2 cellular contexts compared by ENCODE assay signal in the genomic region with DNA sequence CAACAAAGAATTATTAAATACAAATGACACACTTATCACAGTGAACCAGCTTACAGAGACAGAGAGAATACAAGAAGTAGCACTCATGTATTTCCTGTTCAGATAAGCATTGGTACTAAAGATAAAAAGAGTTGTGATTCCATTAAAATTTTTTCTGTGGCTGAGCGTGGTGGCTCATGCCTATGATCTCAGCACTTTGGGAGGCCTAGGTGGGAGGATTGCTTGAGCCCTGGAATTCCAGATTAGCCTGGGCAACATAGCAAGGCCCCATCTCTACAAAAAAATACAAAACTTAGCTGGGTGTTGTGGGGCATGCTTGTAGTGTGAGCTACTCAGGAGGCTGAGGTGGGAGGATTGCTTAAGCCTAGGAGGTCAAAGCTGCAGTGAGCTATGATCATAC.
TF ChIP-seq lines count a peak whose summit lies in the region.

No MANE protein-coding gene starts in this region.

TF ChIP-seq in HepG2, 621 proteins besides CTCF, POLR2A, EP300 and RAD21:
- TF ChIP-seq NBN (conservative IDR thresholded peaks at IDR 0.05) (no peak), ZNF562 (CRISPR knock-in tag; IDR thresholded peaks at IDR 0.05; ENCODE audit: borderline replicate concordance) (no peak), ZSCAN12 (CRISPR knock-in tag; IDR thresholded peaks at IDR 0.05) (no peak), MYNN (CRISPR knock-in tag; IDR thresholded peaks at IDR 0.05; ENCODE audit: low read depth) (no peak)
- TF ChIP-seq, protein P1, sequence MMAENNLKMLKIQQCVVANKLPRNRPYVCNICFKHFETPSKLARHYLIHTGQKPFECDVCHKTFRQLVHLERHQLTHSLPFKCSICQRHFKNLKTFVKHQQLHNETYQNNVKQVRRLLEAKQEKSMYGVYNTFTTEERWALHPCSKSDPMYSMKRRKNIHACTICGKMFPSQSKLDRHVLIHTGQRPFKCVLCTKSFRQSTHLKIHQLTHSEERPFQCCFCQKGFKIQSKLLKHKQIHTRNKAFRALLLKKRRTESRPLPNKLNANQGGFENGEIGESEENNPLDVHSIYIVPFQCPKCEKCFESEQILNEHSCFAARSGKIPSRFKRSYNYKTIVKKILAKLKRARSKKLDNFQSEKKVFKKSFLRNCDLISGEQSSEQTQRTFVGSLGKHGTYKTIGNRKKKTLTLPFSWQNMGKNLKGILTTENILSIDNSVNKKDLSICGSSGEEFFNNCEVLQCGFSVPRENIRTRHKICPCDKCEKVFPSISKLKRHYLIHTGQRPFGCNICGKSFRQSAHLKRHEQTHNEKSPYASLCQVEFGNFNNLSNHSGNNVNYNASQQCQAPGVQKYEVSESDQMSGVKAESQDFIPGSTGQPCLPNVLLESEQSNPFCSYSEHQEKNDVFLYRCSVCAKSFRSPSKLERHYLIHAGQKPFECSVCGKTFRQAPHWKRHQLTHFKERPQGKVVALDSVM (CRISPR knock-in tag; IDR thresholded peaks at IDR 0.05) = 0 out of 2 replicates have a peak, but pooled peaks have one; percentile 49

TF ChIP-seq in K562, 482 proteins besides CTCF, POLR2A, EP300 and RAD21 (continues in another document):
- TF ChIP-seq, protein P2, sequence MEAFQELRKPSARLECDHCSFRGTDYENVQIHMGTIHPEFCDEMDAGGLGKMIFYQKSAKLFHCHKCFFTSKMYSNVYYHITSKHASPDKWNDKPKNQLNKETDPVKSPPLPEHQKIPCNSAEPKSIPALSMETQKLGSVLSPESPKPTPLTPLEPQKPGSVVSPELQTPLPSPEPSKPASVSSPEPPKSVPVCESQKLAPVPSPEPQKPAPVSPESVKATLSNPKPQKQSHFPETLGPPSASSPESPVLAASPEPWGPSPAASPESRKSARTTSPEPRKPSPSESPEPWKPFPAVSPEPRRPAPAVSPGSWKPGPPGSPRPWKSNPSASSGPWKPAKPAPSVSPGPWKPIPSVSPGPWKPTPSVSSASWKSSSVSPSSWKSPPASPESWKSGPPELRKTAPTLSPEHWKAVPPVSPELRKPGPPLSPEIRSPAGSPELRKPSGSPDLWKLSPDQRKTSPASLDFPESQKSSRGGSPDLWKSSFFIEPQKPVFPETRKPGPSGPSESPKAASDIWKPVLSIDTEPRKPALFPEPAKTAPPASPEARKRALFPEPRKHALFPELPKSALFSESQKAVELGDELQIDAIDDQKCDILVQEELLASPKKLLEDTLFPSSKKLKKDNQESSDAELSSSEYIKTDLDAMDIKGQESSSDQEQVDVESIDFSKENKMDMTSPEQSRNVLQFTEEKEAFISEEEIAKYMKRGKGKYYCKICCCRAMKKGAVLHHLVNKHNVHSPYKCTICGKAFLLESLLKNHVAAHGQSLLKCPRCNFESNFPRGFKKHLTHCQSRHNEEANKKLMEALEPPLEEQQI (IDR thresholded peaks at IDR 0.05) = peak; percentile 78; the same call in 1 of the 2 replicates
- TF ChIP-seq IFI16 (CRISPR knock-in tag; IDR thresholded peaks at IDR 0.05) (no peak), XRCC3 (IDR thresholded peaks at IDR 0.05) (no peak), TBP (optimal IDR thresholded peaks at IDR 0.05; ENCODE audit: low read depth, low read length) (no peak), NELFE (IDR thresholded peaks at IDR 0.05; ENCODE audit: insufficient read depth, insufficient read length) (no peak), NFRKB (IDR thresholded peaks at IDR 0.05; ENCODE audit: low read depth) (no peak), CHCHD3 (CRISPR knock-in tag; IDR thresholded peaks at IDR 0.05) (no peak), BCOR (IDR thresholded peaks at IDR 0.05) (0 out of 2 replicates have a peak, but pooled peaks have one; percentile 30), ZNF561 (CRISPR knock-in tag; conservative IDR thresholded peaks at IDR 0.05) (no peak), MAFK (IDR thresholded peaks at IDR 0.05; ENCODE audit: low read length) (no peak), TCF7 (IDR thresholded peaks at IDR 0.05; ENCODE audit: borderline replicate concordance) (no peak), ZNF224 (CRISPR knock-in tag; IDR thresholded peaks at IDR 0.05) (no peak), SNRNP70 (optimal IDR thresholded peaks at IDR 0.05; ENCODE audit: low read depth, low read length) (no peak), ZNF586 (CRISPR knock-in tag; conservative IDR thresholded peaks at IDR 0.05) (no peak), ZNF408 (CRISPR knock-in tag; IDR thresholded peaks at IDR 0.05; ENCODE audit: low read depth) (no peak), ZNF551 (CRISPR knock-in tag; IDR thresholded peaks at IDR 0.05) (no peak), ZNF121 (CRISPR knock-in tag; conservative IDR thresholded peaks at IDR 0.05) (peak; percentile 90), U2AF2 (optimal IDR thresholded peaks at IDR 0.05; ENCODE audit: low read depth, low read length) (no peak), MEIS2 (IDR thresholded peaks at IDR 0.05; ENCODE audit: partially characterized antibody) (no peak), GTF2A2 (tag; IDR thresholded peaks at IDR 0.05) (no peak), CBX1 (IDR thresholded peaks at IDR 0.05; ENCODE audit: low read depth) (no peak), HMG20A (CRISPR knock-in tag; conservative IDR thresholded peaks at IDR 0.05) (no peak), TAL1 (IDR thresholded peaks at IDR 0.05) (peak; percentile 75), ZNF165 (CRISPR knock-in tag; IDR thresholded peaks at IDR 0.05; ENCODE audit: borderline replicate concordance) (no peak), STAT5A (IDR thresholded peaks at IDR 0.05; ENCODE audit: borderline replicate concordance, low read length) (0 out of 2 replicates have a peak, but pooled peaks have one; percentile 16), CC2D1A (IDR thresholded peaks at IDR 0.05) (peak; percentile 78), ZFP30 (CRISPR knock-in tag; IDR thresholded peaks at IDR 0.05; ENCODE audit: borderline replicate concordance) (no peak), RNF2 (IDR thresholded peaks at IDR 0.05) (no peak), ARNT (IDR thresholded peaks at IDR 0.05) (no peak), MTA1 (IDR thresholded peaks at IDR 0.05; ENCODE audit: borderline replicate concordance) (peak; percentile 33; the same call in 1 of the 2 replicates), PRPF4 (IDR thresholded peaks at IDR 0.05; ENCODE audit: insufficient read depth, low read depth, low read length, poor library complexity, severe bottlenecking) (no peak), ZNF347 (CRISPR knock-in tag; IDR thresholded peaks at IDR 0.05; ENCODE audit: low read depth) (no peak)
- TF ChIP-seq, protein P3, sequence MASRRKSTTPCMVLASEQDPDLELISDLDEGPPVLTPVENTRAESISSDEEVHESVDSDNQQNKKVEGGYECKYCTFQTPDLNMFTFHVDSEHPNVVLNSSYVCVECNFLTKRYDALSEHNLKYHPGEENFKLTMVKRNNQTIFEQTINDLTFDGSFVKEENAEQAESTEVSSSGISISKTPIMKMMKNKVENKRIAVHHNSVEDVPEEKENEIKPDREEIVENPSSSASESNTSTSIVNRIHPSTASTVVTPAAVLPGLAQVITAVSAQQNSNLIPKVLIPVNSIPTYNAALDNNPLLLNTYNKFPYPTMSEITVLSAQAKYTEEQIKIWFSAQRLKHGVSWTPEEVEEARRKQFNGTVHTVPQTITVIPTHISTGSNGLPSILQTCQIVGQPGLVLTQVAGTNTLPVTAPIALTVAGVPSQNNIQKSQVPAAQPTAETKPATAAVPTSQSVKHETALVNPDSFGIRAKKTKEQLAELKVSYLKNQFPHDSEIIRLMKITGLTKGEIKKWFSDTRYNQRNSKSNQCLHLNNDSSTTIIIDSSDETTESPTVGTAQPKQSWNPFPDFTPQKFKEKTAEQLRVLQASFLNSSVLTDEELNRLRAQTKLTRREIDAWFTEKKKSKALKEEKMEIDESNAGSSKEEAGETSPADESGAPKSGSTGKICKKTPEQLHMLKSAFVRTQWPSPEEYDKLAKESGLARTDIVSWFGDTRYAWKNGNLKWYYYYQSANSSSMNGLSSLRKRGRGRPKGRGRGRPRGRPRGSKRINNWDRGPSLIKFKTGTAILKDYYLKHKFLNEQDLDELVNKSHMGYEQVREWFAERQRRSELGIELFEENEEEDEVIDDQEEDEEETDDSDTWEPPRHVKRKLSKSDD (conservative IDR thresholded peaks at IDR 0.05; ENCODE audit: low read length) = no peak
- TF ChIP-seq, protein P4, sequence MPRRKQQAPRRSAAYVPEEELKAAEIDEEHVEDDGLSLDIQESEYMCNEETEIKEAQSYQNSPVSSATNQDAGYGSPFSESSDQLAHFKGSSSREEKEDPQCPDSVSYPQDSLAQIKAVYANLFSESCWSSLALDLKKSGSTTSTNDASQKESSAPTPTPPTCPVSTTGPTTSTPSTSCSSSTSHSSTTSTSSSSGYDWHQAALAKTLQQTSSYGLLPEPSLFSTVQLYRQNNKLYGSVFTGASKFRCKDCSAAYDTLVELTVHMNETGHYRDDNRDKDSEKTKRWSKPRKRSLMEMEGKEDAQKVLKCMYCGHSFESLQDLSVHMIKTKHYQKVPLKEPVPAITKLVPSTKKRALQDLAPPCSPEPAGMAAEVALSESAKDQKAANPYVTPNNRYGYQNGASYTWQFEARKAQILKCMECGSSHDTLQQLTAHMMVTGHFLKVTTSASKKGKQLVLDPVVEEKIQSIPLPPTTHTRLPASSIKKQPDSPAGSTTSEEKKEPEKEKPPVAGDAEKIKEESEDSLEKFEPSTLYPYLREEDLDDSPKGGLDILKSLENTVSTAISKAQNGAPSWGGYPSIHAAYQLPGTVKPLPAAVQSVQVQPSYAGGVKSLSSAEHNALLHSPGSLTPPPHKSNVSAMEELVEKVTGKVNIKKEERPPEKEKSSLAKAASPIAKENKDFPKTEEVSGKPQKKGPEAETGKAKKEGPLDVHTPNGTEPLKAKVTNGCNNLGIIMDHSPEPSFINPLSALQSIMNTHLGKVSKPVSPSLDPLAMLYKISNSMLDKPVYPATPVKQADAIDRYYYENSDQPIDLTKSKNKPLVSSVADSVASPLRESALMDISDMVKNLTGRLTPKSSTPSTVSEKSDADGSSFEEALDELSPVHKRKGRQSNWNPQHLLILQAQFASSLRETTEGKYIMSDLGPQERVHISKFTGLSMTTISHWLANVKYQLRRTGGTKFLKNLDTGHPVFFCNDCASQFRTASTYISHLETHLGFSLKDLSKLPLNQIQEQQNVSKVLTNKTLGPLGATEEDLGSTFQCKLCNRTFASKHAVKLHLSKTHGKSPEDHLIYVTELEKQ (CRISPR knock-in tag; IDR thresholded peaks at IDR 0.05) = no peak
- TF ChIP-seq, protein P5, sequence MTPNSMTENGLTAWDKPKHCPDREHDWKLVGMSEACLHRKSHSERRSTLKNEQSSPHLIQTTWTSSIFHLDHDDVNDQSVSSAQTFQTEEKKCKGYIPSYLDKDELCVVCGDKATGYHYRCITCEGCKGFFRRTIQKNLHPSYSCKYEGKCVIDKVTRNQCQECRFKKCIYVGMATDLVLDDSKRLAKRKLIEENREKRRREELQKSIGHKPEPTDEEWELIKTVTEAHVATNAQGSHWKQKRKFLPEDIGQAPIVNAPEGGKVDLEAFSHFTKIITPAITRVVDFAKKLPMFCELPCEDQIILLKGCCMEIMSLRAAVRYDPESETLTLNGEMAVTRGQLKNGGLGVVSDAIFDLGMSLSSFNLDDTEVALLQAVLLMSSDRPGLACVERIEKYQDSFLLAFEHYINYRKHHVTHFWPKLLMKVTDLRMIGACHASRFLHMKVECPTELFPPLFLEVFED (CRISPR knock-in tag; conservative IDR thresholded peaks at IDR 0.05) = no peak
- TF ChIP-seq, protein P6, sequence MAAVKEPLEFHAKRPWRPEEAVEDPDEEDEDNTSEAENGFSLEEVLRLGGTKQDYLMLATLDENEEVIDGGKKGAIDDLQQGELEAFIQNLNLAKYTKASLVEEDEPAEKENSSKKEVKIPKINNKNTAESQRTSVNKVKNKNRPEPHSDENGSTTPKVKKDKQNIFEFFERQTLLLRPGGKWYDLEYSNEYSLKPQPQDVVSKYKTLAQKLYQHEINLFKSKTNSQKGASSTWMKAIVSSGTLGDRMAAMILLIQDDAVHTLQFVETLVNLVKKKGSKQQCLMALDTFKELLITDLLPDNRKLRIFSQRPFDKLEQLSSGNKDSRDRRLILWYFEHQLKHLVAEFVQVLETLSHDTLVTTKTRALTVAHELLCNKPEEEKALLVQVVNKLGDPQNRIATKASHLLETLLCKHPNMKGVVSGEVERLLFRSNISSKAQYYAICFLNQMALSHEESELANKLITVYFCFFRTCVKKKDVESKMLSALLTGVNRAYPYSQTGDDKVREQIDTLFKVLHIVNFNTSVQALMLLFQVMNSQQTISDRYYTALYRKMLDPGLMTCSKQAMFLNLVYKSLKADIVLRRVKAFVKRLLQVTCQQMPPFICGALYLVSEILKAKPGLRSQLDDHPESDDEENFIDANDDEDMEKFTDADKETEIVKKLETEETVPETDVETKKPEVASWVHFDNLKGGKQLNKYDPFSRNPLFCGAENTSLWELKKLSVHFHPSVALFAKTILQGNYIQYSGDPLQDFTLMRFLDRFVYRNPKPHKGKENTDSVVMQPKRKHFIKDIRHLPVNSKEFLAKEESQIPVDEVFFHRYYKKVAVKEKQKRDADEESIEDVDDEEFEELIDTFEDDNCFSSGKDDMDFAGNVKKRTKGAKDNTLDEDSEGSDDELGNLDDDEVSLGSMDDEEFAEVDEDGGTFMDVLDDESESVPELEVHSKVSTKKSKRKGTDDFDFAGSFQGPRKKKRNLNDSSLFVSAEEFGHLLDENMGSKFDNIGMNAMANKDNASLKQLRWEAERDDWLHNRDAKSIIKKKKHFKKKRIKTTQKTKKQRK (IDR thresholded peaks at IDR 0.05; ENCODE audit: borderline replicate concordance, low read depth, low read length) = no peak
- TF ChIP-seq, protein P7, sequence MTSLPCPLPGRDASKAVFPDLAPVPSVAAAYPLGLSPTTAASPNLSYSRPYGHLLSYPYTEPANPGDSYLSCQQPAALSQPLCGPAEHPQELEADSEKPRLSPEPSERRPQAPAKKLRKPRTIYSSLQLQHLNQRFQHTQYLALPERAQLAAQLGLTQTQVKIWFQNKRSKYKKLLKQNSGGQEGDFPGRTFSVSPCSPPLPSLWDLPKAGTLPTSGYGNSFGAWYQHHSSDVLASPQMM (CRISPR knock-in tag; IDR thresholded peaks at IDR 0.05) = no peak
- TF ChIP-seq, protein P8, sequence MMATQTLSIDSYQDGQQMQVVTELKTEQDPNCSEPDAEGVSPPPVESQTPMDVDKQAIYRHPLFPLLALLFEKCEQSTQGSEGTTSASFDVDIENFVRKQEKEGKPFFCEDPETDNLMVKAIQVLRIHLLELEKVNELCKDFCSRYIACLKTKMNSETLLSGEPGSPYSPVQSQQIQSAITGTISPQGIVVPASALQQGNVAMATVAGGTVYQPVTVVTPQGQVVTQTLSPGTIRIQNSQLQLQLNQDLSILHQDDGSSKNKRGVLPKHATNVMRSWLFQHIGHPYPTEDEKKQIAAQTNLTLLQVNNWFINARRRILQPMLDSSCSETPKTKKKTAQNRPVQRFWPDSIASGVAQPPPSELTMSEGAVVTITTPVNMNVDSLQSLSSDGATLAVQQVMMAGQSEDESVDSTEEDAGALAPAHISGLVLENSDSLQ (IDR thresholded peaks at IDR 0.05) = no peak
- TF ChIP-seq, protein P9, sequence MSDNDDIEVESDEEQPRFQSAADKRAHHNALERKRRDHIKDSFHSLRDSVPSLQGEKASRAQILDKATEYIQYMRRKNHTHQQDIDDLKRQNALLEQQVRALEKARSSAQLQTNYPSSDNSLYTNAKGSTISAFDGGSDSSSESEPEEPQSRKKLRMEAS (CRISPR knock-in tag; IDR thresholded peaks at IDR 0.05) = no peak
